Comparison of ENCODE assay signal across 9 cellular contexts in the genomic region with DNA sequence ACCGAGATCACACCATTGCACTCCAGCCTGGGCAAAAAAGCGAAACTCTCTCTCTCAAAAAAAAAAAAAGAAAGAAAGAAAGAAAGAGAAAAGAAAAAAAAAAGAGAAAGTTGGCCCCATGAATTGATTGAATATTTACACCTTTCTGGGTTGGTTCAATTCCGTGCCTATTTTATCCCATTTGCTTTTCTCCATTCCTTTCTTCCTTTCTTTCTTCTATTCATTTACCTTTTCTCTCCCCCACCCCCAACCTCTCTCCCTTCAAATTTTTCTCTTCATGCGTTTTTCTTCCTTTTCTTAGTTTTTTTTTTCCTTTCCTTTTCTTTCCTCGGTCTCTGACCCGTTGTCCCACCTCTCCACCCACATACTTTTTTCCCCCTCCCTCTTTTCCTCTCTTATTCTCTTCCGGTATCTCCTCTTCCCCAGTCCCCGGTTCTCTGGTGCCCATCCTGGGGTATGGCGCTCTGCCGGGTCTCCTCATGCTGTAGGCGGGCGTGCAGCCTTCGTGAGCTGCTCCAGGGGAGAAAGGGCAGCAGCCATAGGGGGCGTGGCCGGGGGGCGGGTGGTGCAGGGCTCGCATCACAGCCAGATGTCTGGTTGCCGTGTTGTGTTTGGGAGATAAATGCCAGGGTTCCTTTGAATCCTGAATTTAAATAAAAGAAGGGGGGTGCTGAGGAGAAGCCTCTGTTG. TPM values are rescaled to one million over a fixed set of nuclear protein-coding genes. Genes with fewer than 3 reads are reported as not detected.
DNase-seq lines count a peak whose midpoint lies in the region; ATAC-seq and TF ChIP-seq lines count a peak whose summit lies in the region.
"Had no signal": no experiment of that assay in that cellular context is flagged by ENCODE, and none has a peak within 500 bp of the region (broad histone marks: within the 10 kb centered on the region; RNA-seq: fewer than 3 reads in every experiment).

No MANE protein-coding gene starts in this region.

- H3K9me3 ChIP-seq in SJSA1 (replicated peaks) (no peaks in the 10 kb centered on the region), hepatocyte (ENCODE audit: low read depth) (no peaks in the 10 kb centered on the region), stomach smooth muscle (ENCODE audit: control insufficient read depth in 2 of 2, low read length in 2 of 2) (no peaks in the 10 kb centered on the region), upper lobe of right lung (no peaks in the 10 kb centered on the region)

- peak overlapping the region; percentile 69 for H3K4me2 ChIP-seq in hepatocyte

- TF ChIP-seq CTCF in hepatocyte (IDR thresholded peaks at IDR 0.05; ENCODE audit: poor library complexity) (no peak), upper lobe of right lung (IDR thresholded peaks at IDR 0.05) (no peak)

- intact Hi-C loops in upper lobe of right lung (cut with DNase I): no loop called here

- WGBS in hepatocyte (ENCODE audit: low lambda C conversion rate, missing lambda C conversion rate): 27% methylated on average over 11 of the region's 18 CpGs

- no peak for ATAC-seq in upper lobe of right lung

- H3K4me1 ChIP-seq in SJSA1 (replicated peaks) (peaks cover 75% of the 10 kb centered on the region), hepatocyte (ENCODE audit: insufficient read depth) (peaks cover 69% of the 10 kb centered on the region), stomach smooth muscle (ENCODE audit: control insufficient read depth, insufficient read depth, low read length) (peaks cover 70% of the 10 kb centered on the region), upper lobe of right lung (peaks cover 23% of the 10 kb centered on the region)

- H3K27me3 ChIP-seq in SJSA1 (replicated peaks): no peaks in the 10 kb centered on the region
- H3K27me3 ChIP-seq in hepatocyte: no peaks in the 10 kb centered on the region
- no peaks in the 10 kb centered on the region for H3K27me3 ChIP-seq in stomach smooth muscle (ENCODE audit: control insufficient read depth in 1 of 2, insufficient read depth in 2 of 2, low read length in 2 of 2)
- H3K27me3 ChIP-seq in upper lobe of right lung: peaks cover 3% of the 10 kb centered on the region

- no peak overlapping the region for H3K27ac ChIP-seq in SJSA1
- peak overlapping the region; percentile 94 for H3K27ac ChIP-seq in hepatocyte
- H3K27ac ChIP-seq in stomach smooth muscle (ENCODE audit: low read length): peak overlapping the region; percentile 98
- no peak overlapping the region for H3K27ac ChIP-seq in upper lobe of right lung

- no peaks in the 10 kb centered on the region for H3K79me2 ChIP-seq in hepatocyte

- no peaks in the 10 kb centered on the region for H3K9me2 ChIP-seq in hepatocyte (replicated peaks; ENCODE audit: insufficient read depth)

- H3K36me3 ChIP-seq in SJSA1 (no peaks in the 10 kb centered on the region), hepatocyte (replicated peaks; ENCODE audit: insufficient read depth, low read depth) (no peaks in the 10 kb centered on the region), stomach smooth muscle (ENCODE audit: control insufficient read depth in 2 of 2, insufficient read depth in 2 of 2, low read length in 2 of 2) (no peaks in the 10 kb centered on the region), upper lobe of right lung (no peaks in the 10 kb centered on the region)

- H3K9ac ChIP-seq in stomach smooth muscle (ENCODE audit: low read length in 2 of 2): peak overlapping the region in 1 of 2 donors; percentile 33

- H2AFZ ChIP-seq in hepatocyte: peak overlapping the region; percentile 61

- no peaks in the 10 kb centered on the region for H4K20me1 ChIP-seq in hepatocyte (ENCODE audit: insufficient read depth, poor library complexity, severe bottlenecking)

- DNase-seq in activated T-cell treated with anti-CD3 and anti-CD28 coated beads for 48 hours (ENCODE audit: low read depth) (peak; percentile 10), SJSA1 (ENCODE audit: low read depth in 1 of 2, low spot score in 2 of 2) (peak; percentile 55 to 84), hepatocyte (ENCODE audit: low spot score) (peak; percentile 74), C1 segment of cervical spinal cord (lab: John Stamatoyannopoulos, UW) (no peak), NCI-H1048 (lab: John Stamatoyannopoulos, UW) (no peak), upper lobe of right lung (no peak)
- no peak for DNase-seq in activated T-cell treated with anti-CD3 and anti-CD28 coated beads, Interleukin-2, amount 50 U/mL, for 1 hour
- DNase-seq: effector memory CD4-positive, alpha-beta T cell had no signal

- peak overlapping the region; percentile 12; the same call in 1 of the 2 replicates for H3K4me3 ChIP-seq in SJSA1
- no peak overlapping the region for H3K4me3 ChIP-seq in hepatocyte
- H3K4me3 ChIP-seq in stomach smooth muscle (ENCODE audit: low read length in 2 of 2): peak overlapping the region in 1 of 2 donors; percentile 10
- H3K4me3 ChIP-seq in upper lobe of right lung: no peak overlapping the region

RNA-seq across cellular contexts. Expression of a gene that starts 5.3 kb away (rescaled TPM):
- 957 and 2,133 TPM in 2 replicates for total RNA-seq in SJSA1 (2014; rRNA removed; shearing (Covaris generic))
- total RNA-seq in hepatocyte: 351 and 1,063 TPM in 2 replicates
- 5,822 and 6,071 TPM in 2 replicates for polyA plus RNA-seq in hepatocyte
- 154 TPM for total RNA-seq in upper lobe of right lung

RNA-seq across cellular contexts. Expression of a gene that starts 40.9 kb away (rescaled TPM):
- total RNA-seq in SJSA1 (2014; rRNA removed; shearing (Covaris generic)): 2.4 TPM in 1 of 2 replicates, not detected in the other
- 0.37 TPM in 1 of 2 replicates, not detected in the other for total RNA-seq in hepatocyte
- 0.83 and 2.2 TPM in 2 replicates for polyA plus RNA-seq in hepatocyte
- total RNA-seq in upper lobe of right lung: 27.8 TPM

RNA-seq across cellular contexts. Expression of a gene that starts 56.3 kb away (rescaled TPM):
- 69.4 and 70.1 TPM in 2 replicates for total RNA-seq in SJSA1 (2014; rRNA removed; shearing (Covaris generic))
- total RNA-seq in hepatocyte (22.5 and 26.2 TPM in 2 replicates), upper lobe of right lung (103 TPM)
- polyA plus RNA-seq in hepatocyte: 5.1 and 6.7 TPM in 2 replicates

Comparison
In these comparisons a context has a peak if more than half of its experiments do, and no peak if none do; other contexts are left out.
1. DNase-seq: peak in activated T-cell treated with anti-CD3 and anti-CD28 coated beads for 48 hours (single experiment), SJSA1 (2 of 2) and hepatocyte (single experiment); none in activated T-cell treated with anti-CD3 and anti-CD28 coated beads, Interleukin-2, amount 50 U/mL, for 1 hour (single experiment), C1 segment of cervical spinal cord (0 of 14), NCI-H1048 (single experiment) and upper lobe of right lung (single experiment).
2. H3K27ac ChIP-seq: peak in hepatocyte (single experiment) and stomach smooth muscle (single experiment); none in SJSA1 (single experiment) and upper lobe of right lung (single experiment).